19 cellular contexts compared by ENCODE assay signal in genomic region chr3:157541506-157542236, GRCh38. TPM values are rescaled to one million over a fixed set of nuclear protein-coding genes. Genes with fewer than 3 reads are reported as not detected.
"Had no signal": no experiment of that assay in that cellular context is flagged by ENCODE, and none has a peak within 500 bp of the region (broad histone marks: within the 10 kb centered on the region; RNA-seq: fewer than 3 reads in every experiment).

No MANE protein-coding gene starts in this region.

- H3K27me3 ChIP-seq: esophagus squamous epithelium, right atrium auricular region, transverse colon had no signal

- H3K4me3 ChIP-seq: right atrium auricular region had no signal

- H3K27ac ChIP-seq: dorsolateral prefrontal cortex, epithelial cell of prostate, esophagus squamous epithelium, neutrophil, right atrium auricular region, thoracic aorta, transverse colon had no signal

- H3K9me3 ChIP-seq: neutrophil, transverse colon had no signal

- ATAC-seq: naive thymus-derived CD4-positive, alpha-beta T cell had no signal

- H3K36me3 ChIP-seq: esophagus squamous epithelium, heart left ventricle, neutrophil, right atrium auricular region, stomach, thoracic aorta, transverse colon had no signal

- DNase-seq: cortex of kidney; dorsolateral prefrontal cortex; effector CD8-positive, alpha-beta T cell; esophagus squamous epithelium; foreskin melanocyte; heart left ventricle; kidney glomerular epithelial cell; mammary epithelial cell; naive thymus-derived CD4-positive, alpha-beta T cell; small intestine; stimulated activated CD4-positive, alpha-beta T cell treated with anti-CD3 and anti-CD28 coated beads, Interleukin-12 subunit alpha, Interleukin-12 subunit beta, amount 100 ng/mL, for 4 hours; stimulated activated naive CD4-positive, alpha-beta T cell; stomach; substantia nigra had no signal

RNA-seq across cellular contexts. Expression of gene VEPH1, which starts 38.5 kb away (rescaled TPM):
- total RNA-seq: esophagus squamous epithelium had no signal
- polyA plus RNA-seq: naive thymus-derived CD4-positive, alpha-beta T cell had no signal
